In genomic region chr18:26487437-26487836, GRCh38 we compare ENCODE assay signal across 10 cellular contexts.
DNase-seq lines count a peak whose midpoint lies in the region; ATAC-seq, FAIRE-seq and TF ChIP-seq lines count a peak whose summit lies in the region.
"Had no signal": no experiment of that assay in that cellular context is flagged by ENCODE, and none has a peak within 500 bp of the region (broad histone marks: within the 10 kb centered on the region; RNA-seq: fewer than 3 reads in every experiment).

No MANE protein-coding gene starts in this region.

- no peak for FAIRE-seq in frontal cortex (lab: Jason Lieb, UNC)

- DNase-seq in EL (peak; percentile 24), choroid plexus epithelial cell (ENCODE audit: low read depth) (peak; percentile 53), frontal cortex (ENCODE audit: low spot score in 2 of 2) (no peak), NOMO-1 (lab: John Stamatoyannopoulos, UW; ENCODE audit: unreplicated experiment in 2 of 2) (no peak), SK-N-DZ (ENCODE audit: low spot score) (no peak)
- DNase-seq in activated CD8-positive, alpha-beta memory T cell treated with anti-CD3 and anti-CD28 coated beads, Interleukin-2, amount 50 U/mL, for 48 hours = no peak
- DNase-seq: activated naive CD8-positive, alpha-beta T cell treated with anti-CD3 and anti-CD28 coated beads, Interleukin-2, amount 10 ng/mL, durations not matched to agents 7 days and 5 days had no signal

- ATAC-seq in GM19395 (IDR thresholded peaks at IDR 0.05; ENCODE audit: unreplicated experiment) (peak; percentile 72), HG03175 (IDR thresholded peaks at IDR 0.05; ENCODE audit: unreplicated experiment) (peak; percentile 89)

- no peak for TF ChIP-seq CTCF in choroid plexus epithelial cell (conservative IDR thresholded peaks at IDR 0.05; ENCODE audit: low read depth, low read length)

- H3K4me3 ChIP-seq in choroid plexus epithelial cell (ENCODE audit: low read depth, low read length) = no peak overlapping the region
- H3K4me3 ChIP-seq: SJSA1 had no signal

Comparison
In these comparisons a context has a peak if more than half of its experiments do, and no peak if none do; other contexts are left out.
1. DNase-seq: peak in EL (single experiment) and choroid plexus epithelial cell (single experiment); none in frontal cortex (0 of 2), NOMO-1 (0 of 2), SK-N-DZ (single experiment) and activated CD8-positive, alpha-beta memory T cell treated with anti-CD3 and anti-CD28 coated beads, Interleukin-2, amount 50 U/mL, for 48 hours (single experiment).